Comparison of ENCODE assay signal across 27 cellular contexts in genomic region chr9:92232190-92232589, GRCh38.
"Had no signal": no experiment of that assay in that cellular context is flagged by ENCODE, and none has a peak within 500 bp of the region (broad histone marks: within the 10 kb centered on the region; RNA-seq: fewer than 3 reads in every experiment).

No MANE protein-coding gene starts in this region.

- H3K27me3 Mint-ChIP-seq: stimulated activated memory B cell treated with anti-CD40 and anti-IgM and Interleukin-4, amounts not matched to agents 10 μg/mL and 1 μg/mL and 100 μg/mL, for 72 hours; stimulated activated naive CD8-positive, alpha-beta T cell treated with anti-CD3 and anti-CD28 coated beads, Interleukin-15, Interleukin-2, amounts not matched to agents 100 ng/mL and 50 ng/mL, for 24 hours had no signal

- ATAC-seq: foreskin keratinocyte; left cardiac atrium; psoas muscle; sciatic nerve; stimulated activated memory B cell treated with anti-CD40 and anti-IgM and Interleukin-4, amounts not matched to agents 10 μg/mL and 1 μg/mL and 100 μg/mL, for 72 hours had no signal

- H3K27me3 ChIP-seq: foreskin keratinocyte, hepatocyte, spleen, tibial artery, upper lobe of left lung, uterus had no signal

- H3K9ac ChIP-seq: parathyroid adenoma had no signal

- H3K4me1 Mint-ChIP-seq: endodermal cell; nephron; stimulated activated memory B cell treated with anti-CD40 and anti-IgM and Interleukin-4, amounts not matched to agents 10 μg/mL and 1 μg/mL and 100 μg/mL, for 72 hours had no signal

- H2AFZ ChIP-seq: hepatocyte, parathyroid adenoma had no signal

- DNase-seq: effector CD4-positive, alpha-beta T cell; endodermal cell; erythroblast; foreskin keratinocyte; head of caudate nucleus; kidney; left cardiac atrium; left ventricle myocardium inferior; mesenchymal stem cell; midbrain; psoas muscle; retina; spleen; stimulated activated CD4-positive, alpha-beta T cell treated with anti-CD3 and anti-CD28 coated beads, Interleukin-15, amount 100 ng/mL, for 24 hours; stimulated activated CD4-positive, alpha-beta T cell treated with anti-CD3 and anti-CD28 coated beads, Interleukin-1b, Interleukin-23, amount 100 ng/mL, for 48 hours; stimulated activated CD4-positive, alpha-beta T cell treated with anti-CD3 and anti-CD28 coated beads, Interleukin-4, amount 100 ng/mL, for 24 hours; tibial artery; upper lobe of left lung; uterus had no signal

- H3K27ac Mint-ChIP-seq: endodermal cell; nephron; stimulated activated memory B cell treated with anti-CD40 and anti-IgM and Interleukin-4, amounts not matched to agents 10 μg/mL and 1 μg/mL and 100 μg/mL, for 72 hours; stimulated activated naive CD8-positive, alpha-beta T cell treated with anti-CD3 and anti-CD28 coated beads, Interleukin-15, Interleukin-2, amounts not matched to agents 100 ng/mL and 50 ng/mL, for 24 hours had no signal

- H3K4me3 ChIP-seq: hepatocyte, left ventricle myocardium inferior, lung, psoas muscle, spleen, tibial artery, upper lobe of left lung, uterus had no signal

- H3K4me3 Mint-ChIP-seq: endodermal cell; nephron; stimulated activated memory B cell treated with anti-CD40 and anti-IgM and Interleukin-4, amounts not matched to agents 10 μg/mL and 1 μg/mL and 100 μg/mL, for 72 hours; stimulated activated naive CD8-positive, alpha-beta T cell treated with anti-CD3 and anti-CD28 coated beads, Interleukin-15, Interleukin-2, amounts not matched to agents 100 ng/mL and 50 ng/mL, for 24 hours had no signal

- H3K4me1 ChIP-seq: foreskin keratinocyte, left ventricle myocardium inferior, parathyroid adenoma, psoas muscle, spleen, tibial artery, upper lobe of left lung, uterus had no signal

- H3K79me2 ChIP-seq: hepatocyte, parathyroid adenoma had no signal

- H3K9me3 ChIP-seq: left ventricle myocardium inferior, psoas muscle, tibial artery, upper lobe of left lung, uterus had no signal

- FAIRE-seq: endothelial cell of umbilical vein, kidney had no signal

- H3K36me3 ChIP-seq: uterus had no signal

- H3K9me3 Mint-ChIP-seq: stimulated activated memory B cell treated with anti-CD40 and anti-IgM and Interleukin-4, amounts not matched to agents 10 μg/mL and 1 μg/mL and 100 μg/mL, for 72 hours; stimulated activated naive CD8-positive, alpha-beta T cell treated with anti-CD3 and anti-CD28 coated beads, Interleukin-15, Interleukin-2, amounts not matched to agents 100 ng/mL and 50 ng/mL, for 24 hours had no signal

- H3K27ac ChIP-seq: foreskin keratinocyte, hepatocyte, left ventricle myocardium inferior, parathyroid adenoma, psoas muscle, spleen, tibial artery, upper lobe of left lung, uterus had no signal

- H3K4me2 ChIP-seq: hepatocyte had no signal
